Comparison of ENCODE assay signal across 1 cellular context in the genomic region with DNA sequence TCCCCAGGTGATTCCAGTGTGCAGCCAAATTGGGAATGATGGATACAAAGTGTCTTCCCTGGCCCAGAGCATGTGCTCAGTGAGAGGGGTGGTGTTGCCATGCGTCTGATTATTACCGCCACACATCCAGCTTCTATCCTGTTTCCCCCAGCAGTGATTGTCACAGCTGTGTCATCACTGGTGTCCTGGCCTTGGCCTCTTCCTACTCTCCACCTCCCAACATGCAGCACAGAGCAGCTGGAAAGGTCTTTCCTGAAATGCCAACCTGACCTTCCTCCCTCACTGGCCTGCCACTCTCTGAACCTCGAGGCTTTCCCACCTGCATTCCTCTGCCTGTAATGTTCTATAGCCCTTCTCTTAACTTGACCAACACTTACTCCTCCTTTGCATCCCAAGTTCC.
TF ChIP-seq lines count a peak whose summit lies in the region.

No MANE protein-coding gene starts in this region.

TF ChIP-seq in HEK293T, 16 proteins besides CTCF, POLR2A, EP300 and RAD21:
- TF ChIP-seq CTBP1 (IDR thresholded peaks at IDR 0.05; ENCODE audit: borderline replicate concordance) (no peak), ARNT (IDR thresholded peaks at IDR 0.05) (no peak)
